In genomic region chr1:52080014-52080415, GRCh38 we compare ENCODE assay signal across 19 cellular contexts.
"Had no signal": no experiment of that assay in that cellular context is flagged by ENCODE, and none has a peak within 500 bp of the region (broad histone marks: within the 10 kb centered on the region; RNA-seq: fewer than 3 reads in every experiment).

No MANE protein-coding gene starts in this region.

- DNase-seq: activated CD4-positive, alpha-beta T cell treated with anti-CD3 and anti-CD28 coated beads, Interleukin-2, amount 50 U/mL, for 48 hours; activated naive CD4-positive, alpha-beta T cell; activated T-cell treated with anti-CD3 and anti-CD28 coated beads for 4 hours; caudate nucleus; erythroblast; foreskin melanocyte; glutamatergic neuron; hypothalamus; islet precursor cell; right cardiac atrium; stimulated activated CD4-positive, alpha-beta T cell treated with anti-CD3 and anti-CD28 coated beads, Interleukin-15, amount 100 ng/mL, for 24 hours; stimulated activated CD4-positive, alpha-beta T cell treated with anti-CD3 and anti-CD28 coated beads, Interleukin-2, amount 100 ng/mL, for 48 hours; T-helper 2 cell; testis; upper lobe of left lung had no signal

- H3K27me3 Mint-ChIP-seq: activated T-helper 17 cell treated with anti-CD3 and anti-CD28 coated beads, Interleukin-2, amount 50 U/mL, for 72 hours; brain; stimulated activated memory B cell treated with anti-CD40 and anti-IgM and Interleukin-4, amounts not matched to agents 10 μg/mL and 1 μg/mL and 100 μg/mL, for 72 hours had no signal

- H3K4me1 Mint-ChIP-seq: activated T-helper 17 cell treated with anti-CD3 and anti-CD28 coated beads, Interleukin-2, amount 50 U/mL, for 72 hours; neural crest cell; stimulated activated memory B cell treated with anti-CD40 and anti-IgM and Interleukin-4, amounts not matched to agents 10 μg/mL and 1 μg/mL and 100 μg/mL, for 72 hours had no signal

- ATAC-seq: activated T-helper 17 cell treated with anti-CD3 and anti-CD28 coated beads, Interleukin-2, amount 50 U/mL, for 72 hours; right cardiac atrium; stimulated activated memory B cell treated with anti-CD40 and anti-IgM and Interleukin-4, amounts not matched to agents 10 μg/mL and 1 μg/mL and 100 μg/mL, for 72 hours had no signal

- H3K9me3 Mint-ChIP-seq: activated T-helper 17 cell treated with anti-CD3 and anti-CD28 coated beads, Interleukin-2, amount 50 U/mL, for 72 hours; brain; neural crest cell; stimulated activated memory B cell treated with anti-CD40 and anti-IgM and Interleukin-4, amounts not matched to agents 10 μg/mL and 1 μg/mL and 100 μg/mL, for 72 hours had no signal

- H3K4me3 Mint-ChIP-seq: activated T-helper 17 cell treated with anti-CD3 and anti-CD28 coated beads, Interleukin-2, amount 50 U/mL, for 72 hours; brain; neural crest cell; stimulated activated memory B cell treated with anti-CD40 and anti-IgM and Interleukin-4, amounts not matched to agents 10 μg/mL and 1 μg/mL and 100 μg/mL, for 72 hours had no signal

- H3K27ac Mint-ChIP-seq: activated T-helper 17 cell treated with anti-CD3 and anti-CD28 coated beads, Interleukin-2, amount 50 U/mL, for 72 hours; stimulated activated memory B cell treated with anti-CD40 and anti-IgM and Interleukin-4, amounts not matched to agents 10 μg/mL and 1 μg/mL and 100 μg/mL, for 72 hours had no signal
